In the genomic region with DNA sequence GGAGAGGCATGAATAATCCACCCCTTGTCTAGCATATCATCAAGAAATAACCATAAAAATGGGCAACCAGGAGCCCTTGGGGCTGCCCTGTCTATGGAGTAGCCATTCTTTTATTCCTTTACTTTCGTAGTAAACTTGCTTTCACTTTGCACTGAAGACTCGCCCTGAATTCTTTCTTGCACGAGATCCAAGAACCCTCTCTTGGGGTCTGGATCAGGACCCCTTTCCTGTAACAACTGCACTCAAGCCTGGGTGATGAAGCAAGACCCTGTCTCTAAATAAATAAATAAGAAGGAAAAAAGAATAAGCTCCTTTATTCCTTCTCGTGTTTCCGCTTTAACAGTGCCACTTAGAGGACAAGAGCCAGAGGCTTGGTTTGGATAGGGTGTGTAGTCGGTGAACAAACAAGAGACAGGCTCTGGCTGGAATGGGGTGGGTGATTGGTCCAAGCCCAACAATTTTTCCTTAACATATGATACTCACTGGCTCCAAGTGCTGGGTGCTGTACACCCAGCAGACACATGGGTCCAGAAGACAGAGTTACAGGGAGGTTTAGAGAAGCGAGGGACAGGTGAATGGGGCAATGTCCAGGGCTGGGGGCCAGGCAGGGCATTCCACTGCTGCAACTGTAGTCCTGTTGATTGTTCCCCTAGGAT, we compare ENCODE assay signal across 10 cellular contexts.
DNase-seq lines count a peak whose midpoint lies in the region; ATAC-seq and TF ChIP-seq lines count a peak whose summit lies in the region.
"Had no signal": no experiment of that assay in that cellular context is flagged by ENCODE, and none has a peak within 500 bp of the region (broad histone marks: within the 10 kb centered on the region; RNA-seq: fewer than 3 reads in every experiment).

No MANE protein-coding gene starts in this region.

- TF ChIP-seq CTCF in Peyer's patch (IDR thresholded peaks at IDR 0.05) (no peak), fibroblast of villous mesenchyme (IDR thresholded peaks at IDR 0.05; ENCODE audit: insufficient read depth, low read depth, low read length) (no peak)

- TF ChIP-seq POLR2A in Peyer's patch (IDR thresholded peaks at IDR 0.05), result no peak

- H3K27me3 ChIP-seq in Peyer's patch, result no peaks in the 10 kb centered on the region
- H3K27me3 ChIP-seq in skeletal muscle satellite cell (ENCODE audit: control insufficient read depth, insufficient read depth, low read length), result peaks cover 19% of the 10 kb centered on the region

- peak overlapping the region; percentile 67 for H3K9ac ChIP-seq in skeletal muscle satellite cell (ENCODE audit: low read depth, low read length)
- H3K9ac ChIP-seq: KMS-11 had no signal

- peak overlapping the region in 3 of 4 donors; percentile 9 to 61 (median 44) for H3K4me3 ChIP-seq in Peyer's patch
- peak overlapping the region; percentile 58 for H3K4me3 ChIP-seq in fibroblast of villous mesenchyme (ENCODE audit: low read depth, low read length)
- peak overlapping the region; percentile 74 for H3K4me3 ChIP-seq in skeletal muscle satellite cell (ENCODE audit: low read length)

- no peaks in the 10 kb centered on the region for H3K36me3 ChIP-seq in Peyer's patch
- no peaks in the 10 kb centered on the region for H3K36me3 ChIP-seq in skeletal muscle satellite cell (ENCODE audit: insufficient read depth, low read length)

- peak overlapping the region; percentile 82 for H3K4me2 ChIP-seq in skeletal muscle satellite cell (ENCODE audit: low read length)
- H3K4me2 ChIP-seq: KMS-11 had no signal

- ATAC-seq in GM21367 (IDR thresholded peaks at IDR 0.05; ENCODE audit: unreplicated experiment), result no peak

- peak overlapping the region in 3 of 4 donors; percentile 14 to 35 (median 34) for H3K27ac ChIP-seq in Peyer's patch
- H3K27ac ChIP-seq: KMS-11 had no signal

- H3K9me3 ChIP-seq in Peyer's patch, result peaks cover 0 to 5% (median 0%) of the 10 kb centered on the region in 4 donors
- no peaks in the 10 kb centered on the region for H3K9me3 ChIP-seq in skeletal muscle satellite cell (replicated peaks; ENCODE audit: low read length)

- H3K4me1 ChIP-seq in Peyer's patch (no peaks in the 10 kb centered on the region), skeletal muscle satellite cell (ENCODE audit: control insufficient read depth, insufficient read depth, low read length) (peaks cover 6% of the 10 kb centered on the region)

- peak; percentile 73 for DNase-seq in DMS53 treated with DMSO at 0.1 percent for 48 hours (lab: John Stamatoyannopoulos, UW; ENCODE audit: unreplicated experiment)
- no peak for DNase-seq in Peyer's patch
- no peak for DNase-seq in fibroblast of villous mesenchyme (ENCODE audit: low read depth)
- DNase-seq in germinal center (ENCODE audit: low spot score), result no peak
- no peak for DNase-seq in activated CD4-positive, alpha-beta T cell treated with anti-CD3 and anti-CD28 coated beads, Interleukin-2, amount 50 U/mL, for 4 hours
- no peak for DNase-seq in stimulated activated CD4-positive, alpha-beta T cell treated with anti-CD3 and anti-CD28 coated beads, Interleukin-1b, Interleukin-23, amount 100 ng/mL, for 48 hours
- DNase-seq: activated naive CD4-positive, alpha-beta T cell had no signal
